ENCODE assay signal across 32 cellular contexts in genomic region chr2:21500546-21500945, GRCh38.
"Had no signal": no experiment of that assay in that cellular context is flagged by ENCODE, and none has a peak within 500 bp of the region (broad histone marks: within the 10 kb centered on the region; RNA-seq: fewer than 3 reads in every experiment).

No MANE protein-coding gene starts in this region.

- H3K36me3 Mint-ChIP-seq: activated naive CD8-positive, alpha-beta T cell had no signal

- H3K27ac Mint-ChIP-seq: activated B cell treated with CpG ODN at 0.5 μM for 24 hours; activated CD8-positive, alpha-beta T cell treated with anti-CD3 and anti-CD28 coated beads for 36 hours; activated naive CD8-positive, alpha-beta T cell; activated T-helper 17 cell treated with anti-CD3 and anti-CD28 coated beads, Interleukin-2, amount 50 U/mL, for 72 hours; dendritic cell treated with granulocyte-macrophage colony-stimulating factor and Interleukin-4, amounts not matched to agents 40 ng/mL and 50 ng/mL, for 4 days; endodermal cell; T-helper 17 cell; T-helper 2 cell treated with Interferon-gamma antibody and Interleukin-4, amounts not matched to agents 5 μg/mL and 100 μg/mL, for 36 hours had no signal

- ATAC-seq: activated CD4-positive, CD25-positive, alpha-beta regulatory T cell treated with anti-CD3 and anti-CD28 coated beads, Interleukin-2, amount 50 U/mL, for 24 hours; activated CD8-positive, alpha-beta T cell treated with anti-CD3 and anti-CD28 coated beads for 36 hours; activated T-cell treated with anti-CD3 and anti-CD28 coated beads, Interleukin-2, amount 50 U/mL, for 4 hours; activated T-helper 17 cell treated with anti-CD3 and anti-CD28 coated beads, Interleukin-2, amount 50 U/mL, for 72 hours; esophagus mucosa; foreskin keratinocyte; gastrocnemius medialis; heart right ventricle; T-helper 17 cell had no signal

- H3K4me3 ChIP-seq: coronary artery, dorsolateral prefrontal cortex, gastrocnemius medialis, heart right ventricle had no signal

- DNase-seq: activated B cell treated with CpG ODN at 0.5 μM for 24 hours; activated CD4-positive, alpha-beta T cell treated with anti-CD3 and anti-CD28 coated beads for 48 hours; activated CD4-positive, alpha-beta T cell treated with anti-CD3 and anti-CD28 coated beads, Interleukin-2, amount 50 U/mL, for 1 hour; activated CD4-positive, alpha-beta T cell treated with anti-CD3 and anti-CD28 coated beads, Interleukin-2, amount 50 U/mL, for 48 hours; activated CD8-positive, alpha-beta memory T cell treated with anti-CD3 and anti-CD28 coated beads for 24 hours; activated CD8-positive, alpha-beta T cell treated with anti-CD3 and anti-CD28 coated beads for 36 hours; activated effector memory CD4-positive, alpha-beta T cell treated with Interleukin-2 at 50 U/mL for 16 hours; activated gamma-delta T cell treated with Interleukin-2 at 50 U/mL for 16 hours; activated naive CD4-positive, alpha-beta T cell treated with anti-CD3 and anti-CD28 coated beads, Interleukin-2, amount 50 U/mL, for 16 hours; activated naive CD4-positive, alpha-beta T cell treated with Interleukin-2 at 50 U/mL for 16 hours; activated T-cell treated with anti-CD3 and anti-CD28 coated beads, Interleukin-2, amount 50 U/mL, for 4 hours; amniotic stem cell; brain microvascular endothelial cell; dorsolateral prefrontal cortex; effector memory CD4-positive, alpha-beta T cell; endodermal cell; foreskin keratinocyte; gastrocnemius medialis; heart right ventricle; T-helper 17 cell; T1000; WERI-Rb-1 had no signal

- H3K4me1 ChIP-seq: foreskin keratinocyte, gastrocnemius medialis, heart right ventricle had no signal

- H3K4me3 Mint-ChIP-seq: activated B cell treated with CpG ODN at 0.5 μM for 24 hours; activated CD8-positive, alpha-beta T cell treated with anti-CD3 and anti-CD28 coated beads for 36 hours; activated naive CD8-positive, alpha-beta T cell; activated T-cell treated with anti-CD3 and anti-CD28 coated beads, Interleukin-2, amount 50 U/mL, for 4 hours; activated T-helper 17 cell treated with anti-CD3 and anti-CD28 coated beads, Interleukin-2, amount 50 U/mL, for 72 hours; central memory CD8-positive, alpha-beta T cell; dendritic cell treated with granulocyte-macrophage colony-stimulating factor and Interleukin-4, amounts not matched to agents 40 ng/mL and 50 ng/mL, for 4 days; endodermal cell; T-helper 17 cell; T-helper 2 cell treated with Interferon-gamma antibody and Interleukin-4, amounts not matched to agents 5 μg/mL and 100 μg/mL, for 36 hours had no signal

- H3K9me3 ChIP-seq: gastrocnemius medialis had no signal

- FAIRE-seq: astrocyte, bronchial epithelial cell had no signal

- H3K9me3 Mint-ChIP-seq: endodermal cell had no signal

- H3K27me3 ChIP-seq: brain microvascular endothelial cell, dorsolateral prefrontal cortex, foreskin keratinocyte, gastrocnemius medialis, heart right ventricle had no signal

- H3K27me3 Mint-ChIP-seq: activated B cell treated with CpG ODN at 0.5 μM for 24 hours; activated CD8-positive, alpha-beta T cell treated with anti-CD3 and anti-CD28 coated beads for 36 hours; activated naive CD8-positive, alpha-beta T cell; activated T-helper 17 cell treated with anti-CD3 and anti-CD28 coated beads, Interleukin-2, amount 50 U/mL, for 72 hours; central memory CD8-positive, alpha-beta T cell; dendritic cell treated with granulocyte-macrophage colony-stimulating factor and Interleukin-4, amounts not matched to agents 40 ng/mL and 50 ng/mL, for 4 days; T-helper 17 cell had no signal

- H3K4me1 Mint-ChIP-seq: activated B cell treated with CpG ODN at 0.5 μM for 24 hours; activated T-helper 17 cell treated with anti-CD3 and anti-CD28 coated beads, Interleukin-2, amount 50 U/mL, for 72 hours; central memory CD8-positive, alpha-beta T cell; T-helper 17 cell had no signal

- H3K36me3 ChIP-seq: brain microvascular endothelial cell, gastrocnemius medialis, heart right ventricle, WERI-Rb-1 had no signal

- H3K27ac ChIP-seq: brain microvascular endothelial cell, coronary artery, foreskin keratinocyte, gastrocnemius medialis, heart right ventricle had no signal
